ENCODE assay signal across 28 cellular contexts in genomic region chr11:69384548-69385465, GRCh38.
DNase-seq lines count a peak whose midpoint lies in the region; ATAC-seq and TF ChIP-seq lines count a peak whose summit lies in the region.
"Had no signal": no experiment of that assay in that cellular context is flagged by ENCODE, and none has a peak within 500 bp of the region (broad histone marks: within the 10 kb centered on the region; RNA-seq: fewer than 3 reads in every experiment).

No MANE protein-coding gene starts in this region.

- no peak overlapping the region for H3K27ac Mint-ChIP-seq in type B pancreatic cell
- H3K27ac Mint-ChIP-seq: activated naive CD4-positive, alpha-beta T cell treated with anti-CD3 and anti-CD28 coated beads for 36 hours; CD4-positive, alpha-beta T cell; naive thymus-derived CD8-positive, alpha-beta T cell; stimulated activated memory B cell treated with anti-CD40 and anti-IgM and Interleukin-4, amounts not matched to agents 10 μg/mL and 1 μg/mL and 100 μg/mL, for 72 hours had no signal

- H3K4me1 ChIP-seq in SJSA1 (replicated peaks) (peaks cover 77% of the 10 kb centered on the region), foreskin keratinocyte (no peaks in the 10 kb centered on the region)

- H3K36me3 ChIP-seq in SJSA1, result peaks cover 3% of the 10 kb centered on the region; the same call in 1 of the 2 replicates
- H3K36me3 ChIP-seq: heart right ventricle had no signal

- H3K27ac ChIP-seq in SJSA1 (peak overlapping the region; percentile 35), foreskin keratinocyte (no peak overlapping the region)
- H3K27ac ChIP-seq: dorsolateral prefrontal cortex, heart right ventricle, PC-9 had no signal

- ATAC-seq in foreskin keratinocyte, result no peak
- ATAC-seq: heart right ventricle; naive thymus-derived CD8-positive, alpha-beta T cell; Right ventricle myocardium inferior; stimulated activated memory B cell treated with anti-CD40 and anti-IgM and Interleukin-4, amounts not matched to agents 10 μg/mL and 1 μg/mL and 100 μg/mL, for 72 hours had no signal

- TF ChIP-seq CTCF in type B pancreatic cell (conservative IDR thresholded peaks at IDR 0.05) (no peak), foreskin keratinocyte (conservative IDR thresholded peaks at IDR 0.05) (no peak)

- peaks cover 3% of the 10 kb centered on the region; the same call in 1 of the 2 replicates for H3K9me3 ChIP-seq in SJSA1 (replicated peaks)

- H3K4me1 Mint-ChIP-seq in type B pancreatic cell (ENCODE audit: unreplicated experiment), result no peaks in the 10 kb centered on the region
- H3K4me1 Mint-ChIP-seq: stimulated activated memory B cell treated with anti-CD40 and anti-IgM and Interleukin-4, amounts not matched to agents 10 μg/mL and 1 μg/mL and 100 μg/mL, for 72 hours had no signal

- peak; percentile 53 for DNase-seq in activated effector memory CD4-positive, alpha-beta T cell treated with anti-CD3 and anti-CD28 coated beads, Interleukin-2, amount 50 U/mL, for 16 hours
- DNase-seq in activated effector memory CD4-positive, alpha-beta T cell treated with Interleukin-2 at 50 U/mL for 16 hours, result no peak
- DNase-seq in SJSA1 (ENCODE audit: low read depth in 1 of 2, low spot score in 2 of 2) (peak; percentile 65 to 84), mesenteric fat pad (ENCODE audit: low spot score) (peak; percentile 69), type B pancreatic cell (ENCODE audit: extremely low spot score, unreplicated experiment) (peak; percentile 67), foreskin keratinocyte (no peak), SIG-M5 (lab: John Stamatoyannopoulos, UW) (no peak)
- DNase-seq: activated CD4-positive, alpha-beta T cell treated with anti-CD3 and anti-CD28 coated beads for 48 hours; activated naive CD4-positive, alpha-beta T cell treated with anti-CD3 and anti-CD28 coated beads for 36 hours; activated T-cell treated with anti-CD3 and anti-CD28 coated beads, Interleukin-2, amount 50 U/mL, for 48 hours; amniotic stem cell; CD4-positive, alpha-beta T cell; cerebellar nuclear complex; EL; heart right ventricle; Karpas-422; NCI-H1417; NCI-H2029 treated with DMSO at 0.1 percent for 48 hours; NCI-H345; NCI-H69; nucleus accumbens; PC-9; SW 1271 had no signal

- H3K9me3 Mint-ChIP-seq in type B pancreatic cell, result peaks cover 16% of the 10 kb centered on the region
- H3K9me3 Mint-ChIP-seq: CD4-positive, alpha-beta T cell had no signal

- H3K27me3 ChIP-seq in SJSA1 (replicated peaks), result no peaks in the 10 kb centered on the region
- no peaks in the 10 kb centered on the region for H3K27me3 ChIP-seq in foreskin keratinocyte
- H3K27me3 ChIP-seq: dorsolateral prefrontal cortex, heart right ventricle had no signal

- no peak overlapping the region for H3K4me3 Mint-ChIP-seq in type B pancreatic cell
- H3K4me3 Mint-ChIP-seq: activated naive CD4-positive, alpha-beta T cell treated with anti-CD3 and anti-CD28 coated beads for 36 hours; brain; CD4-positive, alpha-beta T cell; naive thymus-derived CD8-positive, alpha-beta T cell; stimulated activated memory B cell treated with anti-CD40 and anti-IgM and Interleukin-4, amounts not matched to agents 10 μg/mL and 1 μg/mL and 100 μg/mL, for 72 hours had no signal

- no peak overlapping the region for H3K4me3 ChIP-seq in SJSA1
- H3K4me3 ChIP-seq: dorsolateral prefrontal cortex, heart right ventricle, PC-9 had no signal

- no peaks in the 10 kb centered on the region for H3K27me3 Mint-ChIP-seq in type B pancreatic cell
- H3K27me3 Mint-ChIP-seq: CD4-positive, alpha-beta T cell; naive thymus-derived CD8-positive, alpha-beta T cell had no signal

- H3K36me3 Mint-ChIP-seq in type B pancreatic cell, result peaks cover 6% of the 10 kb centered on the region
- H3K36me3 Mint-ChIP-seq: brain had no signal

Comparison
In these comparisons a context has a peak if more than half of its experiments do, and no peak if none do; other contexts are left out.
1. DNase-seq: peak in activated effector memory CD4-positive, alpha-beta T cell treated with anti-CD3 and anti-CD28 coated beads, Interleukin-2, amount 50 U/mL, for 16 hours (single experiment), SJSA1 (2 of 2), mesenteric fat pad (single experiment) and type B pancreatic cell (single experiment); none in activated effector memory CD4-positive, alpha-beta T cell treated with Interleukin-2 at 50 U/mL for 16 hours (single experiment), foreskin keratinocyte (0 of 2) and SIG-M5 (single experiment).